ENCODE assay signal across 18 cellular contexts in the genomic region with DNA sequence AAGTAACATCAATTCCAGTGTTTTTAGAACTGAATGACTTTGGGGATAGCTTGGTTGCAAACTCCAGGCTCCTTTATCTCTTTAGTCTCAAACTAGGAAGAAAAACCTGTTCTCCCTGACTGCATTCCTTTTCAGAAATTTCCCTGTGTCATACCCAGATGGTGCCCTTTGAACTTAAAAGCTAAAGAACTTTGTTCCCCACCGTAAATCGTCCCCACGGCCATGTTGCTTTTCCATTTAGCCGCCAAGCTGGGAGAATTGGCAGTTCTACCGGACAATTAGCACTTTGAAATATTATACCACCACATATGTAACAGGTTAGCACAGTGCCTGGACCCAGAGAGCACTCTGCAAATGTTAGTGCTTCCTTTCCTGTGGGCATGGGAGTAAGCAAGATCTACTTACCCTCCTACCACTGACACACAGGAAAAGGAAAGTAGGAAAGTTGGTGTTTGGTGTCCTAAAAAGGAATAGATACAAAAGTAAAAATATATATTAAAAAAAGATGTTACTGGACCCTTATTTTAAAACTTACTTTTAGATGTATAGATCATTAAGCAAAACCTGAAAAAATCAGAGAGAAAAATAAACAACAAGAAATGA.
DNase-seq lines count a peak whose midpoint lies in the region; ATAC-seq and TF ChIP-seq lines count a peak whose summit lies in the region.
"Had no signal": no experiment of that assay in that cellular context is flagged by ENCODE, and none has a peak within 500 bp of the region (broad histone marks: within the 10 kb centered on the region; RNA-seq: fewer than 3 reads in every experiment).

No MANE protein-coding gene starts in this region.

- no peak overlapping the region for H2BK12ac ChIP-seq in H9 (ENCODE audit: insufficient read length, low read depth, low read length)

- H4K5ac ChIP-seq in H9 (ENCODE audit: insufficient read length, low read depth, low read length): peak overlapping the region; percentile 76

- H3K27ac Mint-ChIP-seq in H9 (peak overlapping the region in 1 of 3 experiments; percentile 55; a peak in 1 of 7 replicates), progenitor cell of endocrine pancreas (peak overlapping the region; percentile 90)
- H3K27ac Mint-ChIP-seq: activated T-helper 2 cell treated with anti-CD3 and anti-CD28 coated beads, Interferon-gamma antibody, Interleukin-2, Interleukin-4, amounts not matched to agents 10 μg/mL and 5 μg/mL and 100 μg/mL, durations not matched to agents 14 hours and 24 hours and 36 hours; natural killer cell had no signal

- H3K9me3 Mint-ChIP-seq in H9 (peaks cover 0 to 3% of the 10 kb centered on the region in 2 experiments; a peak in 1 of 5 replicates), progenitor cell of endocrine pancreas (ENCODE audit: low read depth) (peaks cover 5% of the 10 kb centered on the region)
- H3K9me3 Mint-ChIP-seq: activated T-helper 2 cell treated with anti-CD3 and anti-CD28 coated beads, Interferon-gamma antibody, Interleukin-2, Interleukin-4, amounts not matched to agents 10 μg/mL and 5 μg/mL and 100 μg/mL, durations not matched to agents 14 hours and 24 hours and 36 hours; central memory CD8-positive, alpha-beta T cell had no signal

- DNase-seq in H9: no peak
- DNase-seq in PC-3: peak; percentile 38
- DNase-seq in left colon: no peak
- no peak for DNase-seq in progenitor cell of endocrine pancreas (ENCODE audit: low spot score, unreplicated experiment)
- DNase-seq in activated CD8-positive, alpha-beta memory T cell treated with anti-CD3 and anti-CD28 coated beads for 24 hours: no peak
- DNase-seq in NCI-H1092 (lab: John Stamatoyannopoulos, UW): no peak
- DNase-seq in SW480 (ENCODE audit: low spot score): no peak
- DNase-seq: COR-L47; natural killer cell; NCI-H82; stimulated activated CD4-positive, alpha-beta T cell treated with anti-CD3 and anti-CD28 coated beads, Interleukin-1b, Interleukin-23, amount 100 ng/mL, for 48 hours; T-helper 1 cell; WERI-Rb-1 had no signal

- no peaks in the 10 kb centered on the region for H3K36me3 ChIP-seq in PC-3 (ENCODE audit: low read depth, low read length)
- H3K36me3 ChIP-seq: adrenal gland, WERI-Rb-1 had no signal

- POLR2A ChIA-PET in PC-3 (lab: Charles Lee; ENCODE audit: unreplicated experiment): no interaction called here

- H3K14ac ChIP-seq in H9 (ENCODE audit: insufficient read depth, low read length): no peak overlapping the region

- intact Hi-C loops in PC-3 (cut with micrococcal nuclease): no loop called here
- intact Hi-C loops in left colon (cut with DNase I, micrococcal nuclease): no loop called here

- H3K27me3 ChIP-seq in H9 (ENCODE audit: insufficient read depth, low read length): no peaks in the 10 kb centered on the region
- peaks cover 26% of the 10 kb centered on the region; the same call in 1 of the 2 replicates for H3K27me3 ChIP-seq in PC-3 (ENCODE audit: low read length)
- H3K27me3 ChIP-seq: adrenal gland had no signal

- no peak overlapping the region for H3K18ac ChIP-seq in H9 (ENCODE audit: insufficient read length, low read depth, low read length)

- CTCF ChIA-PET in PC-3 (lab: Charles Lee): interaction anchor here (0.5 kb wide), 1 partner anchor 1022 kb away, joined by 3 read pairs; no protein-coding TSS in a partner anchor

- peaks cover 16 to 21% of the 10 kb centered on the region in 2 experiments for H3K4me1 Mint-ChIP-seq in H9
- H3K4me1 Mint-ChIP-seq in progenitor cell of endocrine pancreas (ENCODE audit: low read depth): peaks cover 29% of the 10 kb centered on the region
- H3K4me1 Mint-ChIP-seq: central memory CD8-positive, alpha-beta T cell; natural killer cell had no signal

- H4K8ac ChIP-seq in H9 (replicated peaks; ENCODE audit: insufficient read length, low read depth, low read length): no peak overlapping the region

- H3K4ac ChIP-seq in H9 (ENCODE audit: low read depth, low read length): no peak overlapping the region

- H3K9me2 ChIP-seq in PC-3 (replicated peaks; ENCODE audit: low read length): no peaks in the 10 kb centered on the region

- no peak overlapping the region for H2BK5ac ChIP-seq in H9 (ENCODE audit: insufficient read length, low read length)

- no peaks in the 10 kb centered on the region for H3K79me1 ChIP-seq in H9 (ENCODE audit: insufficient read depth, low read depth, low read length, poor library complexity, severe bottlenecking)

- TF ChIP-seq CTCF in H9 (conservative IDR thresholded peaks at IDR 0.05) (no peak), PC-3 (conservative IDR thresholded peaks at IDR 0.05; ENCODE audit: low read depth, low read length) (no peak), progenitor cell of endocrine pancreas (IDR thresholded peaks at IDR 0.05; ENCODE audit: unreplicated experiment) (no peak)

- no peaks in the 10 kb centered on the region for H3K9me3 ChIP-seq in H9 (ENCODE audit: control insufficient read depth, low read depth, low read length)
- H3K9me3 ChIP-seq in PC-3 (ENCODE audit: low read length): no peaks in the 10 kb centered on the region
- H3K9me3 ChIP-seq: adrenal gland had no signal

- H3K23ac ChIP-seq in H9 (ENCODE audit: insufficient read length, low read depth, low read length): no peak overlapping the region

- H3K23me2 ChIP-seq in H9 (ENCODE audit: insufficient read length, low read depth, low read length, poor library complexity, severe bottlenecking): no peaks in the 10 kb centered on the region

- H3F3A ChIP-seq in PC-3 (ENCODE audit: low read length, unreplicated experiment): no peaks in the 10 kb centered on the region

- no peak overlapping the region for H3T11ph ChIP-seq in H9 (ENCODE audit: low read length)

- H3K56ac ChIP-seq in H9 (ENCODE audit: insufficient read length, low read depth, low read length): no peak overlapping the region

- no peak overlapping the region for H3K4me2 ChIP-seq in H9 (ENCODE audit: insufficient read depth, insufficient read length, low read length)
- H3K4me2 ChIP-seq in PC-3 (ENCODE audit: low read length): peak overlapping the region; percentile 44; the same call in 1 of the 2 replicates

- H3K4me3 Mint-ChIP-seq in H9 (no peak overlapping the region), progenitor cell of endocrine pancreas (ENCODE audit: low read depth) (no peak overlapping the region)
- H3K4me3 Mint-ChIP-seq: central memory CD8-positive, alpha-beta T cell; natural killer cell had no signal

- no peak overlapping the region for H2BK20ac ChIP-seq in H9 (ENCODE audit: low read depth, low read length, poor library complexity, severe bottlenecking)

- H3K9ac ChIP-seq in H9 (ENCODE audit: extremely low read depth, insufficient read length, low read length): no peak overlapping the region
- H3K9ac ChIP-seq in PC-3 (ENCODE audit: low read length): no peak overlapping the region

- peak overlapping the region; percentile 73 for H2AFZ ChIP-seq in H9 (ENCODE audit: low read length)
- peak overlapping the region; percentile 45; the same call in 1 of the 2 replicates for H2AFZ ChIP-seq in PC-3 (ENCODE audit: low read length)

- H2BK120ac ChIP-seq in H9 (ENCODE audit: low read depth, low read length, poor library complexity, severe bottlenecking): no peak overlapping the region

- H3K79me2 ChIP-seq in H9 (ENCODE audit: insufficient read depth, low read length): no peaks in the 10 kb centered on the region
- no peaks in the 10 kb centered on the region for H3K79me2 ChIP-seq in PC-3 (ENCODE audit: low read length)

- no peak overlapping the region for H2AK5ac ChIP-seq in H9 (ENCODE audit: insufficient read length, low read length)

- H3K27me3 Mint-ChIP-seq in H9 (ENCODE audit: low read depth) (no peaks in the 10 kb centered on the region; the same call in 1 of the 2 replicates), progenitor cell of endocrine pancreas (no peaks in the 10 kb centered on the region)

- H4K91ac ChIP-seq in H9 (ENCODE audit: insufficient read length, low read depth, low read length): no peak overlapping the region

- no TSS peak for BruUV-seq in PC-3 (replicated peaks; lab: Mats Ljungman, UMichigan)

- H3K36me3 Mint-ChIP-seq in H9 (ENCODE audit: insufficient read depth in 1 of 3, low read depth in 3 of 3) (no peaks in the 10 kb centered on the region), progenitor cell of endocrine pancreas (ENCODE audit: insufficient read depth) (no peaks in the 10 kb centered on the region)
- H3K36me3 Mint-ChIP-seq: natural killer cell had no signal

- H3K4me1 ChIP-seq in H9 (ENCODE audit: insufficient read depth, low read length): peaks cover 10% of the 10 kb centered on the region
- 0 out of 2 replicates have a peak, but pooled peaks cover 3% of the 10 kb centered on the region for H3K4me1 ChIP-seq in PC-3 (ENCODE audit: insufficient read depth, low read length)
- H3K4me1 ChIP-seq: adrenal gland had no signal

- ATAC-seq in PC-3 (no peak), left colon (peak; percentile 36)
- ATAC-seq: HCT116, natural killer cell had no signal

- H4K20me1 ChIP-seq in H9 (ENCODE audit: control insufficient read depth, insufficient read depth, insufficient read length): no peaks in the 10 kb centered on the region
- no peaks in the 10 kb centered on the region for H4K20me1 ChIP-seq in PC-3 (ENCODE audit: low read length)

- H3K27ac ChIP-seq in H9 (ENCODE audit: insufficient read length, low read depth, low read length) (peak overlapping the region; percentile 68), PC-3 (ENCODE audit: low read length) (no peak overlapping the region)
- H3K27ac ChIP-seq: WERI-Rb-1 had no signal

- H3K4me3 ChIP-seq in PC-3 (ENCODE audit: low read length): no peak overlapping the region
- H3K4me3 ChIP-seq: adrenal gland, lung had no signal

- H2BK15ac ChIP-seq in H9 (ENCODE audit: low read depth, low read length): no peak overlapping the region

- no CpG with 5 or more reads among the region's 5 CpGs for WGBS in H9 (ENCODE audit: extremely low coverage, insufficient read length, low lambda C conversion rate)
